In the genomic region with DNA sequence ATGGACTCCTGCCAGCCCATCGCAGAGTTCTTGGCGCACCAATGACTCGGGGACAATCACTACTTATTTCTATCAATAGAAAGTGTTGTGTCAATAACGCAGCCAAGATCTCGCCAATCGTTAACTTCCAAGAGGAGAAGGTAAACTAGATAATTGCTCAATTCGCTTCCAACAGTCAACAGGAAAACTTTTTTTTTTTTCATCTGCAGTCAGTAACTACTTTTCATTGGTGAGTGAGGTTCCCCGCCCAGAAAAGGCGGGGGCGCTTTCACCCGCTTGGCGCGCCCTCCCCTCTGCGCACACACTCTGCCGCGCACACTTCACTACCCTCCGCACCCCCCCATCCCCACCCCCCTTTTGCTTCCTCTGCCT, we compare ENCODE assay signal across 9 cellular contexts. TPM values are rescaled to one million over a fixed set of nuclear protein-coding genes. Genes with fewer than 3 reads are reported as not detected.
DNase-seq lines count a peak whose midpoint lies in the region; ATAC-seq and TF ChIP-seq lines count a peak whose summit lies in the region.
"Had no signal": no experiment of that assay in that cellular context is flagged by ENCODE, and none has a peak within 500 bp of the region (broad histone marks: within the 10 kb centered on the region; RNA-seq: fewer than 3 reads in every experiment).

A gene (minus strand): TSS at position 147 of the 372 bp plus-strand sequence. CDS start 313 bp downstream, outside the sequence.

- peak; percentile 27; the same call in 1 of the 3 replicates for ATAC-seq in RWPE2 (ENCODE audit: low read depth)

- H3K4me3 Mint-ChIP-seq in activated CD4-positive, alpha-beta T cell treated with anti-CD3 and anti-CD28 coated beads, Interleukin-2, amount 10 ng/mL, durations not matched to agents 7 days and 5 days = peak within 1 kb of the TSS; percentile 7
- H3K4me3 Mint-ChIP-seq in immature natural killer cell = no peak within 1 kb of the TSS

- no peak for DNase-seq in activated CD4-positive, alpha-beta T cell treated with anti-CD3 and anti-CD28 coated beads, Interleukin-2, amount 10 ng/mL, durations not matched to agents 7 days and 5 days
- DNase-seq in activated CD4-positive, alpha-beta T cell treated with anti-CD3 and anti-CD28 coated beads, Interleukin-2, amount 50 U/mL, for 4 hours = no peak
- no peak for DNase-seq in RWPE2 (ENCODE audit: low spot score)
- DNase-seq in iPS-NIHi11 (ENCODE audit: low spot score) = peak; percentile 69
- DNase-seq in suprapubic skin (ENCODE audit: low spot score in 2 of 2) = no peak
- no peak for DNase-seq in thyroid gland
- DNase-seq in immature natural killer cell = no peak
- DNase-seq in GM19238 (ENCODE audit: insufficient read length, low spot score) = no peak
- DNase-seq: activated CD4-positive, alpha-beta T cell treated with anti-CD3 and anti-CD28 coated beads, Interleukin-2, amount 50 U/mL, for 48 hours had no signal

- H3K27me3 ChIP-seq in RWPE2 (ENCODE audit: insufficient read depth, poor library complexity, severe bottlenecking) (peaks cover 100% of the 10 kb centered on the region), suprapubic skin (peaks cover 100% of the 10 kb centered on the region), thyroid gland (peaks cover 95% of the 10 kb centered on the region)

- H3K27me3 Mint-ChIP-seq in activated CD4-positive, alpha-beta T cell treated with anti-CD3 and anti-CD28 coated beads, Interleukin-2, amount 10 ng/mL, durations not matched to agents 7 days and 5 days = peaks cover 85% of the 10 kb centered on the region
- peaks cover 18 to 30% (median 24%) of the 10 kb centered on the region in 3 donors for H3K27me3 Mint-ChIP-seq in immature natural killer cell (ENCODE audit: low read depth in 3 of 3)

- peaks cover 3% of the 10 kb centered on the region for H3K9me3 Mint-ChIP-seq in activated CD4-positive, alpha-beta T cell treated with anti-CD3 and anti-CD28 coated beads, Interleukin-2, amount 10 ng/mL, durations not matched to agents 7 days and 5 days
- peaks cover 3 to 29% (median 22%) of the 10 kb centered on the region in 6 donors for H3K9me3 Mint-ChIP-seq in immature natural killer cell

- peaks cover 3% of the 10 kb centered on the region for H3K36me3 Mint-ChIP-seq in activated CD4-positive, alpha-beta T cell treated with anti-CD3 and anti-CD28 coated beads, Interleukin-2, amount 10 ng/mL, durations not matched to agents 7 days and 5 days (ENCODE audit: low read depth)
- H3K36me3 Mint-ChIP-seq in immature natural killer cell = peaks cover 0 to 6% (median 3%) of the 10 kb centered on the region in 3 donors

- no peak within 1 kb of the TSS for H3K27ac ChIP-seq in RWPE2 (ENCODE audit: poor library complexity, severe bottlenecking)
- no peak within 1 kb of the TSS for H3K27ac ChIP-seq in suprapubic skin
- H3K27ac ChIP-seq in thyroid gland = no peak within 1 kb of the TSS

- intact Hi-C loops in thyroid gland (cut with DNase I) = no loop called here

- no peaks in the 10 kb centered on the region for H3K4me1 ChIP-seq in RWPE2 (ENCODE audit: insufficient read depth, poor library complexity, severe bottlenecking)
- H3K4me1 ChIP-seq in suprapubic skin = peaks cover 56% of the 10 kb centered on the region
- peaks cover 28 to 41% of the 10 kb centered on the region in 2 donors for H3K4me1 ChIP-seq in thyroid gland

- H3K9me3 ChIP-seq in RWPE2 (ENCODE audit: severe bottlenecking) (no peaks in the 10 kb centered on the region), suprapubic skin (no peaks in the 10 kb centered on the region), thyroid gland (no peaks in the 10 kb centered on the region)

- H3K27ac Mint-ChIP-seq in activated CD4-positive, alpha-beta T cell treated with anti-CD3 and anti-CD28 coated beads, Interleukin-2, amount 10 ng/mL, durations not matched to agents 7 days and 5 days = peak within 1 kb of the TSS; percentile 46
- no peak within 1 kb of the TSS for H3K27ac Mint-ChIP-seq in immature natural killer cell

- CTCF ChIA-PET in activated CD4-positive, alpha-beta T cell treated with anti-CD3 and anti-CD28 coated beads, Interleukin-2, amount 10 ng/mL, durations not matched to agents 7 days and 5 days (lab: Charles Lee) = no interaction called here

- TF ChIP-seq POLR2A in suprapubic skin (IDR thresholded peaks at IDR 0.05) = no peak
- TF ChIP-seq POLR2A in thyroid gland (IDR thresholded peaks at IDR 0.05) = no peak

- H3K4me1 Mint-ChIP-seq in activated CD4-positive, alpha-beta T cell treated with anti-CD3 and anti-CD28 coated beads, Interleukin-2, amount 10 ng/mL, durations not matched to agents 7 days and 5 days = peaks cover 3% of the 10 kb centered on the region
- no peaks in the 10 kb centered on the region for H3K4me1 Mint-ChIP-seq in immature natural killer cell

- WGBS in suprapubic skin = 2% methylated on average over 17 of the region's 17 CpGs
- 8 to 9% methylated on average over 17 of the region's 17 CpGs for WGBS in thyroid gland, 2 donors

- H3K4me3 ChIP-seq in RWPE2 (ENCODE audit: severe bottlenecking) = no peak within 1 kb of the TSS
- H3K4me3 ChIP-seq in suprapubic skin = peak within 1 kb of the TSS; percentile 37
- peak within 1 kb of the TSS in 1 of 3 donors; percentile 3 for H3K4me3 ChIP-seq in thyroid gland (replicated peaks in 1 of 3)

- POLR2A ChIA-PET in activated CD4-positive, alpha-beta T cell treated with anti-CD3 and anti-CD28 coated beads, Interleukin-2, amount 10 ng/mL, durations not matched to agents 7 days and 5 days (lab: Charles Lee) = no interaction called here

- no peak for TF ChIP-seq CTCF in RWPE2 (IDR thresholded peaks at IDR 0.05; ENCODE audit: poor library complexity, severe bottlenecking)
- no peak for TF ChIP-seq CTCF in suprapubic skin (IDR thresholded peaks at IDR 0.05)
- no peak for TF ChIP-seq CTCF in thyroid gland (IDR thresholded peaks at IDR 0.05)

- H3K36me3 ChIP-seq in RWPE2 (ENCODE audit: low read depth) (no peaks in the 10 kb centered on the region), suprapubic skin (no peaks in the 10 kb centered on the region), thyroid gland (no peaks in the 10 kb centered on the region)

- TF ChIP-seq EP300 in suprapubic skin (IDR thresholded peaks at IDR 0.05) = no peak

RNA-seq across cellular contexts. Expression of the gene that starts here (rescaled TPM):
- total RNA-seq in activated CD4-positive, alpha-beta T cell treated with anti-CD3 and anti-CD28 coated beads, Interleukin-2, amount 10 ng/mL, durations not matched to agents 7 days and 5 days = not detected
- total RNA-seq in suprapubic skin (not detected), thyroid gland (not detected)
- polyA plus RNA-seq in immature natural killer cell = not detected
